In the genomic region with DNA sequence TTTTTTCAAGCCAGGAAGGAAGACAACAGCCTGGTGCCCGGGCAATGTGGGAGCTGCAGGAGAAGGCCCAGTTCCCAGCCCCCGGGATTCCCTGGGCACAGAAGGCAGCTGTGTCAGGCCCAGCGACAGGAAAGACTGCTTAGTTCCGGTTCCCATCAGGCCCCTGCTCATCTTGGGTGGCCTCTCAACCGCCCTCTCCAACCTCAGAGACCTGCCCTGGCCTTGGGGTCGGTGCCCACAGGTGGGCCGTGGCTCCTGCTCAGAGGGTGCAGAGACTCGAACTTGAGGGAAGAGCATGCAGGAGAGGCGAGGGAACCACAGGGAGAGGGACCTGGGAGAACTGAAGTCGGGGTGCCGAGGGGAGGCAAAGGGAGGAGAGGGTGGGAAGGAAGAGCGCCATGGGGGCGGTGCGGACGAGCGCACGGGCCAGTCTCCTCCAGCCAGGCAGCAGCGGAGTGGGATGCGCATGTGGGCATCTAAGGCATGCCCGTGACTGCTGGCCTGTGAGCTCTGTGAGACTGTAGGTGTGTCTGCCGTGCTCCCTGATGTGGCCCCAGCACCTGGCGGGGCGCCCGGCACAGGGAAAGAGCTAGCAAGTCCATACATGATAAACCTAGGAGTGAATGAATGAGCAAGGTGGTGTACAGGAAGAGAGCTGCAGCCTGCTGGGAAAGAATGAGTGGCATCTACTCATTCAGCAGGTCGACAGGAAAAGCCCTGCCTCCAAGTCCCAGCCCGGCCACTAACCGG, we compare ENCODE assay signal across 14 cellular contexts. TPM values are rescaled to one million over a fixed set of nuclear protein-coding genes. Genes with fewer than 3 reads are reported as not detected.
DNase-seq lines count a peak whose midpoint lies in the region; ATAC-seq and TF ChIP-seq lines count a peak whose summit lies in the region.
"Had no signal": no experiment of that assay in that cellular context is flagged by ENCODE, and none has a peak within 500 bp of the region (broad histone marks: within the 10 kb centered on the region; RNA-seq: fewer than 3 reads in every experiment).

No MANE protein-coding gene starts in this region.

- TF ChIP-seq CTCF in heart left ventricle (IDR thresholded peaks at IDR 0.05): no peak
- no peak for TF ChIP-seq CTCF in chondrocyte (IDR thresholded peaks at IDR 0.05)
- TF ChIP-seq CTCF in vagina (IDR thresholded peaks at IDR 0.05): no peak
- no peak for TF ChIP-seq CTCF in A673 (conservative IDR thresholded peaks at IDR 0.05; ENCODE audit: low read depth, low read length)
- TF ChIP-seq CTCF in transverse colon (IDR thresholded peaks at IDR 0.05): no peak

- CTCF ChIA-PET in A673 (lab: Charles Lee): no interaction called here

- DNase-seq in heart left ventricle (peak in 1 of 5 donors; percentile 61), Right ventricle myocardium inferior (ENCODE audit: missing footprints) (no peak), chondrocyte (ENCODE audit: low spot score) (no peak), mesenchymal stem cell (no peak), vagina (ENCODE audit: extremely low spot score in 2 of 2) (no peak), A673 (ENCODE audit: low spot score) (no peak), transverse colon (no peak), T1000 (lab: John Stamatoyannopoulos, UW) (no peak)
- DNase-seq: aorta; left lung; MG63; stimulated activated CD4-positive, alpha-beta T cell treated with anti-CD3 and anti-CD28 coated beads, Interleukin-15, amount 100 ng/mL, for 24 hours had no signal

- no peak for TF ChIP-seq EP300 in transverse colon (IDR thresholded peaks at IDR 0.05; ENCODE audit: low read depth)

- no peak overlapping the region for H2BK120ac ChIP-seq in mesenchymal stem cell (ENCODE audit: low read depth, low read length)

- no peaks in the 10 kb centered on the region for H3K9me3 Mint-ChIP-seq in chondrocyte (ENCODE audit: low read depth)

- no peak overlapping the region for H3K4me3 ChIP-seq in heart left ventricle
- no peak overlapping the region for H3K4me3 ChIP-seq in mesenchymal stem cell (ENCODE audit: insufficient read depth in 1 of 2, low read depth in 1 of 2, low read length in 2 of 2)
- H3K4me3 ChIP-seq in vagina: no peak overlapping the region
- no peak overlapping the region for H3K4me3 ChIP-seq in A673 (ENCODE audit: low read depth, low read length, poor library complexity, severe bottlenecking)
- H3K4me3 ChIP-seq in transverse colon: no peak overlapping the region
- H3K4me3 ChIP-seq: GM12878, left lung, MG63 had no signal

- peaks cover 80% of the 10 kb centered on the region for H3K4me1 Mint-ChIP-seq in chondrocyte (ENCODE audit: low read depth)

- no peak overlapping the region for H3K4me2 ChIP-seq in mesenchymal stem cell (ENCODE audit: low read length, poor library complexity, severe bottlenecking)

- H3K36me3 ChIP-seq in heart left ventricle (peaks cover 0 to 98% (median 93%) of the 10 kb centered on the region in 9 donors), mesenchymal stem cell (ENCODE audit: control insufficient read depth in 1 of 2, insufficient read depth in 2 of 2, low read depth in 1 of 2, low read length in 2 of 2) (peaks cover 67 to 92% of the 10 kb centered on the region in 2 experiments), vagina (peaks cover 0 to 60% of the 10 kb centered on the region in 2 donors), A673 (ENCODE audit: insufficient read depth, low read length, poor library complexity, severe bottlenecking) (peaks cover 34% of the 10 kb centered on the region), transverse colon (peaks cover 0 to 27% (median 10%) of the 10 kb centered on the region in 4 donors)

- POLR2A ChIA-PET in A673 (lab: Charles Lee; ENCODE audit: low non-redundant PET): no interaction called here

- intact Hi-C loops in heart left ventricle (cut with DNase I) (loop anchor here in 5 of 10 donors (5.0 kb wide), 3 partner anchors 38 to 278 kb away; a partner anchor contains a TSS), Right ventricle myocardium inferior (cut with DNase I) (loop anchor here (5.0 kb wide), 1 partner anchor 38 kb away; no protein-coding TSS in a partner anchor), vagina (cut with DNase I) (no loop called here), A673 (cut with micrococcal nuclease; ENCODE audit: unreplicated experiment) (no loop called here), transverse colon (cut with DNase I; ENCODE audit: low total_unique reads) (no loop called here)

- no peak overlapping the region for H2AFZ ChIP-seq in mesenchymal stem cell (ENCODE audit: low read depth, low read length)

- no peaks in the 10 kb centered on the region for H3K27me3 Mint-ChIP-seq in chondrocyte (ENCODE audit: low read depth)

- peaks cover 64% of the 10 kb centered on the region for H3K36me3 Mint-ChIP-seq in chondrocyte (ENCODE audit: low read depth)

- peaks cover 0 to 63% (median 47%) of the 10 kb centered on the region in 12 donors for H3K4me1 ChIP-seq in heart left ventricle
- H3K4me1 ChIP-seq in mesenchymal stem cell (ENCODE audit: control insufficient read depth, insufficient read depth, low read depth, low read length): peaks cover 34% of the 10 kb centered on the region
- peaks cover 30% of the 10 kb centered on the region for H3K4me1 ChIP-seq in vagina
- no peaks in the 10 kb centered on the region for H3K4me1 ChIP-seq in A673 (ENCODE audit: insufficient read depth, low read length, poor library complexity, severe bottlenecking)
- H3K4me1 ChIP-seq in transverse colon: peaks cover 0 to 13% (median 11%) of the 10 kb centered on the region in 4 donors

- H4K8ac ChIP-seq in mesenchymal stem cell (ENCODE audit: low read length): peak overlapping the region; percentile 87

- ATAC-seq in heart left ventricle (peak; percentile 21 to 38 (median 27)), Right ventricle myocardium inferior (no peak)
- ATAC-seq: activated CD4-positive, CD25-positive, alpha-beta regulatory T cell treated with anti-CD3 and anti-CD28 coated beads, Interleukin-2, amount 50 U/mL, for 24 hours; GM12878 had no signal

- H3K9me3 ChIP-seq in heart left ventricle (no peaks in the 10 kb centered on the region), mesenchymal stem cell (ENCODE audit: control insufficient read depth, low read length) (no peaks in the 10 kb centered on the region), vagina (no peaks in the 10 kb centered on the region), A673 (ENCODE audit: low read depth, low read length, poor library complexity, severe bottlenecking) (no peaks in the 10 kb centered on the region), transverse colon (no peaks in the 10 kb centered on the region)
- H3K9me3 ChIP-seq: left lung, MG63 had no signal

- no peak overlapping the region for H2BK15ac ChIP-seq in mesenchymal stem cell (ENCODE audit: low read depth, poor library complexity, severe bottlenecking)

- in situ Hi-C loops in transverse colon (cut with MboI; ENCODE audit: low pct_ligation_motif_present in 1 of 4, low pct_unique_long_range_greater_than_20kb in 1 of 4, low sequenced_read_pairs in 3 of 4): no loop called here

- no peak overlapping the region for H2BK5ac ChIP-seq in mesenchymal stem cell (ENCODE audit: low read depth, low read length, poor library complexity, severe bottlenecking)

- no peak overlapping the region for H2BK12ac ChIP-seq in mesenchymal stem cell (ENCODE audit: low read length in 2 of 2)

- peak overlapping the region in 1 of 2 experiments; percentile 54 for H3K4ac ChIP-seq in mesenchymal stem cell (ENCODE audit: low read depth in 1 of 2, low read length in 2 of 2)

- peak overlapping the region; percentile 18 for H4K91ac ChIP-seq in mesenchymal stem cell (ENCODE audit: low read length)

- peak overlapping the region; percentile 23 to 50 for H3K18ac ChIP-seq in mesenchymal stem cell (ENCODE audit: low read depth in 1 of 2, low read length in 2 of 2)

- peaks cover 41% of the 10 kb centered on the region for H3K79me1 ChIP-seq in mesenchymal stem cell (replicated peaks; ENCODE audit: low read length, poor library complexity, severe bottlenecking)

- H3K9ac ChIP-seq in mesenchymal stem cell (ENCODE audit: low read length): no peak overlapping the region

- no peak overlapping the region for H3K23ac ChIP-seq in mesenchymal stem cell (ENCODE audit: low read length in 2 of 2)

- peak overlapping the region in 10 of 12 donors; percentile 3 to 62 (median 34) for H3K27ac ChIP-seq in heart left ventricle
- peak overlapping the region; percentile 45 for H3K27ac ChIP-seq in mesenchymal stem cell (ENCODE audit: low read length, poor library complexity, severe bottlenecking)
- peak overlapping the region; percentile 45 for H3K27ac ChIP-seq in vagina
- H3K27ac ChIP-seq in A673 (ENCODE audit: low read depth, low read length, poor library complexity, severe bottlenecking): no peak overlapping the region
- H3K27ac ChIP-seq in transverse colon: no peak overlapping the region

- no peak overlapping the region for H3K4me3 Mint-ChIP-seq in chondrocyte (ENCODE audit: unreplicated experiment)

- H3K27me3 ChIP-seq in heart left ventricle (no peaks in the 10 kb centered on the region), mesenchymal stem cell (ENCODE audit: control insufficient read depth in 1 of 2, insufficient read depth in 1 of 2, low read length in 2 of 2) (no peaks in the 10 kb centered on the region), vagina (no peaks in the 10 kb centered on the region), A673 (replicated peaks; ENCODE audit: insufficient read depth, low read depth, low read length, poor library complexity) (no peaks in the 10 kb centered on the region), transverse colon (no peaks in the 10 kb centered on the region)
- H3K27me3 ChIP-seq: left lung, MG63 had no signal

- peak overlapping the region; percentile 75 for H2AK5ac ChIP-seq in mesenchymal stem cell (ENCODE audit: low read length, severe bottlenecking)

- H3K27ac Mint-ChIP-seq in chondrocyte (ENCODE audit: unreplicated experiment): peak overlapping the region; percentile 77

- TF ChIP-seq POLR2A in heart left ventricle (IDR thresholded peaks at IDR 0.05) (no peak), vagina (IDR thresholded peaks at IDR 0.05) (no peak), transverse colon (IDR thresholded peaks at IDR 0.05) (no peak)

- no TSS peak for BruUV-seq in A673 (replicated peaks; lab: Mats Ljungman, UMichigan)

- 55 to 64% (median 61%) methylated on average over 27 of the region's 27 CpGs for WGBS in heart left ventricle, 4 donors
- 92% methylated on average over 27 of the region's 27 CpGs for WGBS in mesenchymal stem cell
- 84% methylated on average over 27 of the region's 27 CpGs; no CpG with 5 or more reads in 1 of the 2 donors for WGBS in transverse colon (ENCODE audit: low coverage in 1 of 2), 2 donors

- H3K14ac ChIP-seq in mesenchymal stem cell (ENCODE audit: low read length in 2 of 2): peak overlapping the region in 1 of 2 experiments; percentile 41

RNA-seq across cellular contexts. Expression of a gene that starts 42.7 kb away (rescaled TPM):
- total RNA-seq in heart left ventricle (10 to 100 TPM; 20.2 to 45.8 (median 34.3) TPM), Right ventricle myocardium inferior (30.1 TPM), chondrocyte (125 to 138 TPM (median 127 TPM) in 3 replicates), vagina (38.1 TPM), A673 (2021) (36.1 and 39.0 TPM in 2 replicates), transverse colon (10 to 100 TPM; 15.0 to 39.0 (median 18.9) TPM)
- polyA plus RNA-seq in heart left ventricle: 10 to 100 TPM in 1 of 2 donors, 1 to 10 TPM in 1; 7.8 to 15.2 TPM
- 42.7 TPM for polyA plus RNA-seq in mesenchymal stem cell (2013, experiment 1 of 2)
- 38.8 TPM for polyA plus RNA-seq in mesenchymal stem cell (2013, experiment 2 of 2)

Comparison
In these comparisons a context has a peak if more than half of its experiments do, and no peak if none do; other contexts are left out.
1. H3K27ac ChIP-seq: peak in heart left ventricle (10 of 12), mesenchymal stem cell (single experiment) and vagina (single experiment); none in A673 (single experiment) and transverse colon (0 of 4).